ENCODE assay signal across 20 cellular contexts in the genomic region with DNA sequence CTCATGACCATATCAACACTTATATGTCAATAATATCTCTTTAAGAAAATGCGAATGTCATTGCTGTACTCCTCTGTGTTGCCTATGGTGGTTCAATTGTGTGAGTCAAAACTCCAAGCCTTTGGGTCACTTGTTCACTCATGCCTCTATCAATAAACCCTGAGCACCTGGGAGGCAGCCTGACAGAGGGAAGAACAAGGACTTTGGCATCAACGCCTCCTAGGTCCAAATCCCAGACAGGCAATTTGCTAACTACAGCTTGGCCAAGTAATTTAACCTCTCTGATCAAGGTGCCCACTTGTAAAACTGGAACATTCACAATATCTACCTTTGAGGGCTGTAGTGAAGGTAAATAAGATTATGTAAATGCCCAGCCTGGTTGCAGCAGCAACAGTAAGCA.
"Had no signal": no experiment of that assay in that cellular context is flagged by ENCODE, and none has a peak within 500 bp of the region (broad histone marks: within the 10 kb centered on the region; RNA-seq: fewer than 3 reads in every experiment).

No MANE protein-coding gene starts in this region.

- H3K27me3 Mint-ChIP-seq: stimulated activated memory B cell treated with anti-CD40 and anti-IgM and Interleukin-4, amounts not matched to agents 10 μg/mL and 1 μg/mL and 100 μg/mL, for 72 hours; type B pancreatic cell had no signal

- H3K4me3 Mint-ChIP-seq: mesothelial cell of epicardium; naive thymus-derived CD4-positive, alpha-beta T cell; nephron; neural progenitor cell; stimulated activated memory B cell treated with anti-CD40 and anti-IgM and Interleukin-4, amounts not matched to agents 10 μg/mL and 1 μg/mL and 100 μg/mL, for 72 hours; type B pancreatic cell had no signal

- H3K27ac ChIP-seq: left lung, neural progenitor cell, prostate gland, spleen, testis, tibial artery had no signal

- H3K27ac Mint-ChIP-seq: mesothelial cell of epicardium; naive thymus-derived CD4-positive, alpha-beta T cell; nephron; neural progenitor cell; stimulated activated memory B cell treated with anti-CD40 and anti-IgM and Interleukin-4, amounts not matched to agents 10 μg/mL and 1 μg/mL and 100 μg/mL, for 72 hours; type B pancreatic cell had no signal

- H3K36me3 ChIP-seq: left lung, neural progenitor cell, prostate gland had no signal

- H3K9me3 ChIP-seq: left lung, prostate gland, spleen, testis, tibial artery had no signal

- H3K4me3 ChIP-seq: left lung, neural progenitor cell, prostate gland, spleen, testis, tibial artery had no signal

- H3K4me1 ChIP-seq: left lung, neural progenitor cell, prostate gland, testis had no signal

- DNase-seq: caudate nucleus; cerebellar nuclear complex; cortex of kidney; head of caudate nucleus; left lung; mesenchymal stem cell; naive thymus-derived CD4-positive, alpha-beta T cell; spleen; stimulated activated CD4-positive, alpha-beta T cell treated with anti-CD3 and anti-CD28 coated beads, Interleukin-4, amount 100 ng/mL, for 4 hours; stimulated activated naive CD8-positive, alpha-beta T cell treated with anti-CD3 and anti-CD28 coated beads, Interleukin-15, Interleukin-2, amounts not matched to agents 100 U/mL and 50 U/mL, for 24 hours; substantia nigra; testis; tibial artery had no signal

- H3K9me3 Mint-ChIP-seq: mesothelial cell of epicardium; naive thymus-derived CD4-positive, alpha-beta T cell; nephron; neural progenitor cell; stimulated activated memory B cell treated with anti-CD40 and anti-IgM and Interleukin-4, amounts not matched to agents 10 μg/mL and 1 μg/mL and 100 μg/mL, for 72 hours; type B pancreatic cell had no signal

- H3K36me3 Mint-ChIP-seq: naive thymus-derived CD4-positive, alpha-beta T cell; type B pancreatic cell had no signal

- ATAC-seq: left lung; naive thymus-derived CD4-positive, alpha-beta T cell; sciatic nerve; stimulated activated memory B cell treated with anti-CD40 and anti-IgM and Interleukin-4, amounts not matched to agents 10 μg/mL and 1 μg/mL and 100 μg/mL, for 72 hours; stimulated activated naive CD8-positive, alpha-beta T cell treated with anti-CD3 and anti-CD28 coated beads, Interleukin-15, Interleukin-2, amounts not matched to agents 100 U/mL and 50 U/mL, for 24 hours had no signal

- H3K27me3 ChIP-seq: left lung, neural progenitor cell, spleen, testis, tibial artery had no signal

- H3K4me1 Mint-ChIP-seq: neural progenitor cell had no signal
